Comparison of ENCODE assay signal across 8 cellular contexts in the genomic region with DNA sequence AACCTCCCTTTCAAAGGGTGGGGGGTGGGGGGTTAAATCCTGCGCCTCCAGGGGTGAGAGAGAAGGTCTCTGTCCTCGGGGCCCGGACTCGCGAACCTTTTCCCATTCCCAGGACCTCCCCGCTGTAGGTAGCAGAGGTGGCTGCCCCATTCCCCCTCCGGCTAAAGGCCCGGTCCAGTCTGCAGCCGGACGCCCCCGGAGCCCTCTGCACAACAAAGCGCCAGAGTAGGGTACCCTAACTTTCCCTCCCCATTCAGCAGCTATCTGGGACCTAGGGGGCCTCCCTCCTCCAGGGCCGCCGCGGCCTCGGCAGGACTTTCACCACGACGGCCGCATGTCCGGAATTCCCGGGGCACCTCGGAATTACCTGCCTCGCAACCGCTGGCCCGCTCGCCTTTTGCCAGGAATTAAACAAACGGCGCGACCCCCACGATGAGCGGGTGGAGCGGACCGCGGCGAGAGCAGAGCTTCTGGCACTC. TPM values are rescaled to one million over a fixed set of nuclear protein-coding genes. Genes with fewer than 3 reads are reported as not detected.
DNase-seq lines count a peak whose midpoint lies in the region; ATAC-seq, FAIRE-seq and TF ChIP-seq lines count a peak whose summit lies in the region.

No MANE protein-coding gene starts in this region.

- H3K9ac ChIP-seq in neural progenitor cell: no peak overlapping the region

- H3K4me3 Mint-ChIP-seq in GM23338: peak overlapping the region; percentile 96
- H3K4me3 Mint-ChIP-seq in activated CD4-positive, alpha-beta T cell treated with anti-CD3 and anti-CD28 coated beads, Interleukin-2, amount 10 ng/mL, durations not matched to agents 7 days and 5 days: peak overlapping the region; percentile 79
- peak overlapping the region; percentile 96 for H3K4me3 Mint-ChIP-seq in neural progenitor cell

- H3K9me3 Mint-ChIP-seq in GM23338: no peaks in the 10 kb centered on the region; the same call in 2 of the 3 replicates
- no peaks in the 10 kb centered on the region for H3K9me3 Mint-ChIP-seq in activated CD4-positive, alpha-beta T cell treated with anti-CD3 and anti-CD28 coated beads, Interleukin-2, amount 10 ng/mL, durations not matched to agents 7 days and 5 days
- H3K9me3 Mint-ChIP-seq in neural progenitor cell: peaks cover 2% of the 10 kb centered on the region

- no peak overlapping the region for H3K27ac ChIP-seq in GM23338 (ENCODE audit: low read depth)
- H3K27ac ChIP-seq in neural progenitor cell: no peak overlapping the region

- no peaks in the 10 kb centered on the region for H3K9me3 ChIP-seq in neural progenitor cell (ENCODE audit: low read depth)

- no peaks in the 10 kb centered on the region for H3K9me2 ChIP-seq in GM23338 (ENCODE audit: insufficient read depth)

- H3K27me3 ChIP-seq in GM23338 (ENCODE audit: insufficient read depth) (peaks cover 34% of the 10 kb centered on the region), neural progenitor cell (peaks cover 73% of the 10 kb centered on the region)

- peak; percentile 36 for ATAC-seq in GM23338

- TF ChIP-seq CTCF in AG04449 (IDR thresholded peaks at IDR 0.05; ENCODE audit: insufficient read depth, low read length, missing control alignments): no peak
- no peak for TF ChIP-seq CTCF in GM23338 (conservative IDR thresholded peaks at IDR 0.05; ENCODE audit: low read depth in 2 of 2)
- no peak for TF ChIP-seq CTCF in fibroblast of mammary gland (conservative IDR thresholded peaks at IDR 0.05; ENCODE audit: control insufficient read depth, insufficient read depth, low read depth, low read length)
- TF ChIP-seq CTCF in neural progenitor cell (IDR thresholded peaks at IDR 0.05): no peak

- H3K36me3 Mint-ChIP-seq in GM23338 (ENCODE audit: low read depth) (peaks cover 8% of the 10 kb centered on the region; the same call in 2 of the 3 replicates), neural progenitor cell (peaks cover 30% of the 10 kb centered on the region)
- H3K36me3 Mint-ChIP-seq in activated CD4-positive, alpha-beta T cell treated with anti-CD3 and anti-CD28 coated beads, Interleukin-2, amount 10 ng/mL, durations not matched to agents 7 days and 5 days (ENCODE audit: low read depth): peaks cover 45% of the 10 kb centered on the region

- H3K4me1 Mint-ChIP-seq in GM23338: peaks cover 39% of the 10 kb centered on the region
- peaks cover 38% of the 10 kb centered on the region for H3K4me1 Mint-ChIP-seq in activated CD4-positive, alpha-beta T cell treated with anti-CD3 and anti-CD28 coated beads, Interleukin-2, amount 10 ng/mL, durations not matched to agents 7 days and 5 days
- peaks cover 36% of the 10 kb centered on the region for H3K4me1 Mint-ChIP-seq in neural progenitor cell

- H3K36me3 ChIP-seq in GM23338 (ENCODE audit: insufficient read depth) (no peaks in the 10 kb centered on the region), neural progenitor cell (no peaks in the 10 kb centered on the region)

- DNase-seq in AG04449 (ENCODE audit: low read depth, low spot score) (no peak), GM23338 (ENCODE audit: low spot score) (peak; percentile 75), fibroblast of mammary gland (ENCODE audit: low read depth) (no peak), neural progenitor cell (ENCODE audit: low spot score) (peak; percentile 55), RCC 7860 (ENCODE audit: low spot score) (no peak), DMS153 (lab: John Stamatoyannopoulos, UW) (no peak), amniotic stem cell (lab: John Stamatoyannopoulos, UW) (no peak)
- no peak for DNase-seq in activated CD4-positive, alpha-beta T cell treated with anti-CD3 and anti-CD28 coated beads, Interleukin-2, amount 10 ng/mL, durations not matched to agents 7 days and 5 days

- CTCF ChIA-PET in AG04449 (lab: Yijun Ruan, JAX): interaction anchor here (2.1 kb wide), 1 partner anchor 220 kb away, joined by 5 read pairs; no protein-coding TSS in a partner anchor
- CTCF ChIA-PET in activated CD4-positive, alpha-beta T cell treated with anti-CD3 and anti-CD28 coated beads, Interleukin-2, amount 10 ng/mL, durations not matched to agents 7 days and 5 days (lab: Charles Lee): no interaction called here

- peak overlapping the region; percentile 92 for H3K4me2 ChIP-seq in GM23338
- H3K4me2 ChIP-seq in neural progenitor cell: peak overlapping the region; percentile 83

- H3K4me3 ChIP-seq in AG04449 (ENCODE audit: low read depth, low read length): peak overlapping the region; percentile 85
- H3K4me3 ChIP-seq in GM23338: peak overlapping the region; percentile 70
- peak overlapping the region; percentile 87 for H3K4me3 ChIP-seq in fibroblast of mammary gland (ENCODE audit: control insufficient read depth, low read depth, low read length)
- peak overlapping the region; percentile 67 for H3K4me3 ChIP-seq in neural progenitor cell

- H4K20me1 ChIP-seq in GM23338 (replicated peaks; ENCODE audit: insufficient read depth): no peaks in the 10 kb centered on the region
- H4K20me1 ChIP-seq in neural progenitor cell (ENCODE audit: low read depth): no peaks in the 10 kb centered on the region

- FAIRE-seq in RCC 7860 (lab: Jason Lieb, UNC): no peak

- H3K79me2 ChIP-seq in GM23338 (replicated peaks; ENCODE audit: insufficient read depth): peaks cover 14% of the 10 kb centered on the region
- no peaks in the 10 kb centered on the region for H3K79me2 ChIP-seq in neural progenitor cell (ENCODE audit: low read depth)

- H3K27ac Mint-ChIP-seq in GM23338: no peak overlapping the region
- H3K27ac Mint-ChIP-seq in activated CD4-positive, alpha-beta T cell treated with anti-CD3 and anti-CD28 coated beads, Interleukin-2, amount 10 ng/mL, durations not matched to agents 7 days and 5 days: peak overlapping the region; percentile 92
- H3K27ac Mint-ChIP-seq in neural progenitor cell: no peak overlapping the region

- H3K27me3 Mint-ChIP-seq in GM23338 (ENCODE audit: insufficient read depth, low read depth, poor library complexity) (peaks cover 42% of the 10 kb centered on the region), neural progenitor cell (ENCODE audit: insufficient read depth, low read depth) (peaks cover 8% of the 10 kb centered on the region)
- peaks cover 20% of the 10 kb centered on the region for H3K27me3 Mint-ChIP-seq in activated CD4-positive, alpha-beta T cell treated with anti-CD3 and anti-CD28 coated beads, Interleukin-2, amount 10 ng/mL, durations not matched to agents 7 days and 5 days

- POLR2A ChIA-PET in AG04449 (lab: Yijun Ruan, JAX): no interaction called here
- POLR2A ChIA-PET in activated CD4-positive, alpha-beta T cell treated with anti-CD3 and anti-CD28 coated beads, Interleukin-2, amount 10 ng/mL, durations not matched to agents 7 days and 5 days (lab: Charles Lee): interaction anchor here (0.8 kb wide), 1 partner anchor 209 kb away, joined by 5 read pairs; no protein-coding TSS in a partner anchor

- H3K4me1 ChIP-seq in GM23338 (ENCODE audit: insufficient read depth): peaks cover 39% of the 10 kb centered on the region
- peaks cover 7% of the 10 kb centered on the region for H3K4me1 ChIP-seq in neural progenitor cell

- H3F3A ChIP-seq in GM23338 (replicated peaks; ENCODE audit: low read depth) (no peaks in the 10 kb centered on the region), neural progenitor cell (ENCODE audit: low read depth) (peaks cover 33% of the 10 kb centered on the region)

- no peak overlapping the region for H2AFZ ChIP-seq in GM23338
- H2AFZ ChIP-seq in neural progenitor cell (replicated peaks): no peak overlapping the region

TF ChIP-seq in GM23338, 12 proteins besides CTCF, POLR2A, EP300 and RAD21 (continues in another document):
- TF ChIP-seq POLR2AphosphoS5 (IDR thresholded peaks at IDR 0.05; ENCODE audit: low read depth) (peak; percentile 59), STAT1 (IDR thresholded peaks at IDR 0.05; ENCODE audit: unreplicated experiment) (no peak), CREB1 (CRISPR knock-in tag; IDR thresholded peaks at IDR 0.05; ENCODE audit: low read depth) (no peak)
- TF ChIP-seq, protein P1, sequence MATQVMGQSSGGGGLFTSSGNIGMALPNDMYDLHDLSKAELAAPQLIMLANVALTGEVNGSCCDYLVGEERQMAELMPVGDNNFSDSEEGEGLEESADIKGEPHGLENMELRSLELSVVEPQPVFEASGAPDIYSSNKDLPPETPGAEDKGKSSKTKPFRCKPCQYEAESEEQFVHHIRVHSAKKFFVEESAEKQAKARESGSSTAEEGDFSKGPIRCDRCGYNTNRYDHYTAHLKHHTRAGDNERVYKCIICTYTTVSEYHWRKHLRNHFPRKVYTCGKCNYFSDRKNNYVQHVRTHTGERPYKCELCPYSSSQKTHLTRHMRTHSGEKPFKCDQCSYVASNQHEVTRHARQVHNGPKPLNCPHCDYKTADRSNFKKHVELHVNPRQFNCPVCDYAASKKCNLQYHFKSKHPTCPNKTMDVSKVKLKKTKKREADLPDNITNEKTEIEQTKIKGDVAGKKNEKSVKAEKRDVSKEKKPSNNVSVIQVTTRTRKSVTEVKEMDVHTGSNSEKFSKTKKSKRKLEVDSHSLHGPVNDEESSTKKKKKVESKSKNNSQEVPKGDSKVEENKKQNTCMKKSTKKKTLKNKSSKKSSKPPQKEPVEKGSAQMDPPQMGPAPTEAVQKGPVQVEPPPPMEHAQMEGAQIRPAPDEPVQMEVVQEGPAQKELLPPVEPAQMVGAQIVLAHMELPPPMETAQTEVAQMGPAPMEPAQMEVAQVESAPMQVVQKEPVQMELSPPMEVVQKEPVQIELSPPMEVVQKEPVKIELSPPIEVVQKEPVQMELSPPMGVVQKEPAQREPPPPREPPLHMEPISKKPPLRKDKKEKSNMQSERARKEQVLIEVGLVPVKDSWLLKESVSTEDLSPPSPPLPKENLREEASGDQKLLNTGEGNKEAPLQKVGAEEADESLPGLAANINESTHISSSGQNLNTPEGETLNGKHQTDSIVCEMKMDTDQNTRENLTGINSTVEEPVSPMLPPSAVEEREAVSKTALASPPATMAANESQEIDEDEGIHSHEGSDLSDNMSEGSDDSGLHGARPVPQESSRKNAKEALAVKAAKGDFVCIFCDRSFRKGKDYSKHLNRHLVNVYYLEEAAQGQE (IDR thresholded peaks at IDR 0.05; ENCODE audit: unreplicated experiment): no peak

RNA-seq across cellular contexts. Expression of a gene that starts 1.7 kb away (rescaled TPM):
- total RNA-seq in GM23338 (2014; rRNA removed; shearing (Covaris generic)): 18.4 and 23.7 TPM in 2 replicates
- 7.1 and 7.4 TPM in 2 replicates for polyA plus RNA-seq in GM23338 (2016; fragmentation: Nextera tagmentation; extraction: Ambion mirVana)
- 10 to 100 TPM; 84.1 to 95.4 TPM for total RNA-seq in activated CD4-positive, alpha-beta T cell treated with anti-CD3 and anti-CD28 coated beads, Interleukin-2, amount 10 ng/mL, durations not matched to agents 7 days and 5 days
- total RNA-seq in neural progenitor cell (ENCODE audit: low replicate concordance): 3.6 and 6.0 TPM in 2 replicates

Comparison
In these comparisons a context has a peak if more than half of its experiments do, and no peak if none do; other contexts are left out.
1. DNase-seq: peak in GM23338 (single experiment) and neural progenitor cell (single experiment); none in AG04449 (single experiment), activated CD4-positive, alpha-beta T cell treated with anti-CD3 and anti-CD28 coated beads, Interleukin-2, amount 10 ng/mL, durations not matched to agents 7 days and 5 days (single experiment), fibroblast of mammary gland (single experiment), RCC 7860 (single experiment), DMS153 (single experiment) and amniotic stem cell (single experiment).
2. Peak in every context shown above with its lines, with median percentiles within 50 percentile points of each other: H3K4me3 ChIP-seq and H3K4me3 Mint-ChIP-seq.